Comparison of ENCODE assay signal across 23 cellular contexts in genomic region chr3:15409774-15410173, GRCh38.
"Had no signal": no experiment of that assay in that cellular context is flagged by ENCODE, and none has a peak within 500 bp of the region (broad histone marks: within the 10 kb centered on the region; RNA-seq: fewer than 3 reads in every experiment).

No MANE protein-coding gene starts in this region.

- H3K27ac ChIP-seq: pancreas, prostate gland, sigmoid colon, suprapubic skin, thoracic aorta, tibial artery, uterus had no signal

- H3K9me3 ChIP-seq: left lung, pancreas, prostate gland, sigmoid colon, spleen, suprapubic skin, thoracic aorta, tibial artery, uterus had no signal

- H3K4me3 ChIP-seq: left lung, lung, pancreas, prostate gland, sigmoid colon, spleen, suprapubic skin, thoracic aorta, tibial artery, uterus had no signal

- FAIRE-seq: islet of Langerhans, kidney, pancreas, small intestine had no signal

- ATAC-seq: left colon; left lung; naive thymus-derived CD8-positive, alpha-beta T cell; right cardiac atrium; stimulated activated effector memory CD8-positive, alpha-beta T cell treated with anti-CD3 and anti-CD28 coated beads, Interleukin-12 subunit alpha, Interleukin-12 subunit beta, amount 100 ng/mL, for 72 hours had no signal

- DNase-seq: hypothalamus; immature natural killer cell; kidney; left colon; left lung; naive thymus-derived CD8-positive, alpha-beta T cell; nucleus accumbens; pancreas; retina; right cardiac atrium; sigmoid colon; small intestine; spleen; stimulated activated CD4-positive, alpha-beta T cell treated with anti-CD3 and anti-CD28 coated beads, Interleukin-4, amount 100 ng/mL, for 24 hours; stimulated activated naive CD4-positive, alpha-beta T cell; tibial artery; uterus had no signal

- H3K27me3 ChIP-seq: left lung, pancreas, sigmoid colon, spleen, suprapubic skin, tibial artery, uterus had no signal

- H3K4me1 ChIP-seq: pancreas, prostate gland, sigmoid colon, tibial artery, uterus had no signal

- H3K36me3 ChIP-seq: prostate gland, uterus had no signal
